ENCODE assay signal across 9 cellular contexts in genomic region chr1:230643887-230644286, GRCh38. TPM values are rescaled to one million over a fixed set of nuclear protein-coding genes. Genes with fewer than 3 reads are reported as not detected.
A peak's percentile ranks its signal among the peaks of the same experiment; 100 is the strongest.
DNase-seq lines count a peak whose midpoint lies in the region; ATAC-seq, FAIRE-seq and TF ChIP-seq lines count a peak whose summit lies in the region.
"Had no signal": no experiment of that assay in that cellular context is flagged by ENCODE, and none has a peak within 500 bp of the region (broad histone marks: within the 10 kb centered on the region; RNA-seq: fewer than 3 reads in every experiment).

No MANE protein-coding gene starts in this region.

- BruUV-seq in HepG2 (replicated peaks; lab: Mats Ljungman, UMichigan) = no TSS peak

- intact Hi-C loops in HepG2 (cut with micrococcal nuclease; ENCODE audit: unreplicated experiment) = loop anchor here (2.0 to 5.0 kb wide), 2 partner anchors 59 to 333 kb away; partner anchors contain the start of genes ARV1 and TTC13
- intact Hi-C loops in right lobe of liver (cut with DNase I) = loop anchor here in 1 of 2 donors (10.0 kb wide), 1 partner anchor 61 kb away; no protein-coding TSS in a partner anchor
- intact Hi-C loops in upper lobe of right lung (cut with DNase I) = no loop called here
- intact Hi-C loops in pancreas (cut with DNase I) = loop anchor here in 1 of 3 donors (5.0 kb wide), 1 partner anchor 128 kb away; no protein-coding TSS in a partner anchor

- H3K27ac ChIP-seq in HepG2 (ENCODE audit: extremely low read length, insufficient read depth, low read length) (no peak overlapping the region), right lobe of liver (no peak overlapping the region), hepatocyte (peak overlapping the region; percentile 94), upper lobe of right lung (no peak overlapping the region), pancreas (no peak overlapping the region)

- 53% methylated on average over 4 of the region's 4 CpGs for WGBS in HepG2 (ENCODE audit: low lambda C conversion rate)
- 46% methylated on average over 4 of the region's 4 CpGs for WGBS in right lobe of liver (ENCODE audit: insufficient coverage, low coverage, low lambda C conversion rate, missing lambda C conversion rate)
- WGBS in hepatocyte (ENCODE audit: low lambda C conversion rate, missing lambda C conversion rate) = 65% methylated on average over 4 of the region's 4 CpGs
- WGBS in pancreas, 2 donors = 43 to 60% methylated on average over 4 of the region's 4 CpGs

- peaks cover 48% of the 10 kb centered on the region for H3K4me1 Mint-ChIP-seq in T-helper 17 cell

- H3K9me3 ChIP-seq in HepG2 (ENCODE audit: low read length) = no peaks in the 10 kb centered on the region
- no peaks in the 10 kb centered on the region for H3K9me3 ChIP-seq in right lobe of liver
- H3K9me3 ChIP-seq in T-helper 17 cell (ENCODE audit: control insufficient read depth, low read length, poor library complexity, severe bottlenecking) = no peaks in the 10 kb centered on the region
- H3K9me3 ChIP-seq in hepatocyte (ENCODE audit: low read depth) = no peaks in the 10 kb centered on the region
- no peaks in the 10 kb centered on the region for H3K9me3 ChIP-seq in upper lobe of right lung
- no peaks in the 10 kb centered on the region for H3K9me3 ChIP-seq in pancreas

- H3K79me2 ChIP-seq in HepG2 (ENCODE audit: insufficient read depth, low read length) (peaks cover 63% of the 10 kb centered on the region), hepatocyte (peaks cover 60% of the 10 kb centered on the region)

- H3K4me2 ChIP-seq in HepG2 (ENCODE audit: low read depth, low read length) (peak overlapping the region; percentile 79), hepatocyte (peak overlapping the region; percentile 82)

- H3K27me3 ChIP-seq in HepG2 (ENCODE audit: control insufficient read depth in 1 of 2, insufficient read depth in 2 of 2, low read length in 2 of 2) (no peaks in the 10 kb centered on the region; a peak in 1 of 5 replicates), right lobe of liver (no peaks in the 10 kb centered on the region), hepatocyte (no peaks in the 10 kb centered on the region), upper lobe of right lung (no peaks in the 10 kb centered on the region), pancreas (no peaks in the 10 kb centered on the region)

- FAIRE-seq in HepG2 (lab: Jason Lieb, UNC) (no peak), pancreas (lab: Jason Lieb, UNC) (no peak)

- TF ChIP-seq CTCF in HepG2 (CRISPR knock-in tag; IDR thresholded peaks at IDR 0.05) (no peak), right lobe of liver (IDR thresholded peaks at IDR 0.05) (no peak), hepatocyte (IDR thresholded peaks at IDR 0.05; ENCODE audit: poor library complexity) (no peak), upper lobe of right lung (IDR thresholded peaks at IDR 0.05) (no peak), pancreas (IDR thresholded peaks at IDR 0.05) (no peak)

- CTCF ChIA-PET in HepG2 (lab: Yijun Ruan, JAX; ENCODE audit: low intra/inter-chr PET ratio, low total read pairs) = no interaction called here

- H2AFZ ChIP-seq in HepG2 (ENCODE audit: low read length) = no peak overlapping the region
- no peak overlapping the region for H2AFZ ChIP-seq in hepatocyte

- TF ChIP-seq EP300 in HepG2 (IDR thresholded peaks at IDR 0.05; ENCODE audit: low read depth in 2 of 2, low read length in 2 of 2) (no peak), HepG2 (CRISPR knock-in tag; IDR thresholded peaks at IDR 0.05; ENCODE audit: borderline replicate concordance) (no peak)

- no peaks in the 10 kb centered on the region for H3K9me2 ChIP-seq in hepatocyte (replicated peaks; ENCODE audit: insufficient read depth)

- peak overlapping the region; percentile 21 to 96 (median 85); a peak in 5 of 6 replicates for H3K4me3 ChIP-seq in HepG2 (replicated peaks in 1 of 3; ENCODE audit: insufficient read depth in 1 of 3, low read depth in 2 of 3, low read length in 3 of 3)
- H3K4me3 ChIP-seq in right lobe of liver = no peak overlapping the region
- H3K4me3 ChIP-seq in hepatocyte = peak overlapping the region; percentile 21
- H3K4me3 ChIP-seq in upper lobe of right lung = peak overlapping the region; percentile 78
- peak overlapping the region in 1 of 4 donors; percentile 66 for H3K4me3 ChIP-seq in pancreas

- TF ChIP-seq RAD21 in HepG2 (CRISPR knock-in tag; IDR thresholded peaks at IDR 0.05) = no peak

- peak overlapping the region; percentile 91 for H3K27ac Mint-ChIP-seq in T-helper 17 cell

- peaks cover 16% of the 10 kb centered on the region for H3K27me3 Mint-ChIP-seq in T-helper 17 cell

- peaks cover 15% of the 10 kb centered on the region for H3K36me3 Mint-ChIP-seq in T-helper 17 cell (ENCODE audit: low read depth)

- H3K4me3 Mint-ChIP-seq in T-helper 17 cell = peak overlapping the region; percentile 97

- no peak for TF ChIP-seq POLR2A in HepG2 (IDR thresholded peaks at IDR 0.05; ENCODE audit: insufficient read depth in 1 of 2, low read depth in 2 of 2, low read length in 2 of 2)
- no peak for TF ChIP-seq POLR2A in right lobe of liver (IDR thresholded peaks at IDR 0.05)

- H4K20me1 ChIP-seq in HepG2 (ENCODE audit: insufficient read depth, low read length) (peaks cover 12% of the 10 kb centered on the region; the same call in 1 of the 2 replicates), hepatocyte (ENCODE audit: insufficient read depth, poor library complexity, severe bottlenecking) (peaks cover 7% of the 10 kb centered on the region)

- peak overlapping the region; percentile 84; the same call in 1 of the 2 replicates for H3K9ac ChIP-seq in HepG2 (ENCODE audit: insufficient read depth, low read depth, low read length)

- H3K4me1 ChIP-seq in HepG2 (ENCODE audit: insufficient read depth, low read length) = peaks cover 63% of the 10 kb centered on the region
- H3K4me1 ChIP-seq in right lobe of liver = peaks cover 0 to 40% (median 14%) of the 10 kb centered on the region in 4 donors
- peaks cover 9% of the 10 kb centered on the region for H3K4me1 ChIP-seq in hepatocyte (ENCODE audit: insufficient read depth)
- peaks cover 19% of the 10 kb centered on the region for H3K4me1 ChIP-seq in upper lobe of right lung
- H3K4me1 ChIP-seq in pancreas = peaks cover 5 to 18% (median 7%) of the 10 kb centered on the region in 3 donors

- DNase-seq in HepG2 (ENCODE audit: low spot score) = no peak
- DNase-seq in right lobe of liver = no peak
- DNase-seq in T-helper 17 cell = no peak
- peak; percentile 24 for DNase-seq in hepatocyte (ENCODE audit: low spot score)
- DNase-seq in upper lobe of right lung = no peak
- no peak for DNase-seq in activated gamma-delta T cell (lab: John Stamatoyannopoulos, UW)
- no peak for DNase-seq in D341Med (ENCODE audit: low spot score)
- no peak for DNase-seq in pancreas
- DNase-seq: GDM1 had no signal

- no peak for ATAC-seq in HepG2
- ATAC-seq in right lobe of liver = no peak
- ATAC-seq in T-helper 17 cell = no peak
- ATAC-seq in upper lobe of right lung = no peak
- no peak for ATAC-seq in pancreas

- POLR2A ChIA-PET in HepG2 (lab: Yijun Ruan, JAX) = interaction anchor here (6.6 kb wide), 1 partner anchor 68 kb away, joined by 84 read pairs; the partner anchor contains the start of gene AGT

- H3K36me3 ChIP-seq in HepG2 (replicated peaks in 1 of 2; ENCODE audit: control insufficient read depth in 1 of 2, insufficient read depth in 2 of 2, low read length in 2 of 2) (peaks cover 0 to 18% of the 10 kb centered on the region in 2 experiments; a peak in 2 of 5 replicates), right lobe of liver (no peaks in the 10 kb centered on the region), hepatocyte (replicated peaks; ENCODE audit: insufficient read depth, low read depth) (no peaks in the 10 kb centered on the region), upper lobe of right lung (no peaks in the 10 kb centered on the region), pancreas (no peaks in the 10 kb centered on the region)

- in situ Hi-C loops in HepG2 (cut with HindIII; ENCODE audit: extremely low pct_ligation_motif_present, low pct_unique_long_range_greater_than_20kb) = loop anchor here (5.0 to 25.0 kb wide), 2 partner anchors 58 to 568 kb away; no protein-coding TSS in a partner anchor

TF ChIP-seq in HepG2, 621 proteins besides CTCF, POLR2A, EP300 and RAD21 (continues in another document):
- no peak for TF ChIP-seq CHCHD3 (CRISPR knock-in tag; IDR thresholded peaks at IDR 0.05)
- no peak for TF ChIP-seq RARA (CRISPR knock-in tag; IDR thresholded peaks at IDR 0.05)
- no peak for TF ChIP-seq PAWR (CRISPR knock-in tag; IDR thresholded peaks at IDR 0.05; ENCODE audit: borderline replicate concordance)
- TF ChIP-seq SP2 (CRISPR knock-in tag; IDR thresholded peaks at IDR 0.05) = no peak
- TF ChIP-seq MZF1 (CRISPR knock-in tag; IDR thresholded peaks at IDR 0.05; ENCODE audit: borderline replicate concordance) = no peak

RNA-seq across cellular contexts. Expression of gene COG2, which starts 1.6 kb away (rescaled TPM):
- 36.3 and 51.3 TPM in 2 replicates for total RNA-seq in HepG2 (2016; rRNA removed; fragmentation: Illumina TruSeq; extraction: Trizol)
- 9.3 and 9.7 TPM in 2 replicates for total RNA-seq in HepG2 (2016; cell fraction: cytosol; rRNA removed; fragmentation: Illumina TruSeq; extraction: Trizol; ENCODE audit: low read depth)
- total RNA-seq in HepG2 (2016; cell fraction: insoluble cytoplasmic fraction; rRNA removed; fragmentation: Illumina TruSeq; extraction: Trizol) = 36.8 and 53.0 TPM in 2 replicates
- total RNA-seq in HepG2 (2016; cell fraction: membrane; rRNA removed; fragmentation: Illumina TruSeq; extraction: Trizol) = 14.3 and 14.7 TPM in 2 replicates
- total RNA-seq in HepG2 (2016; cell fraction: nucleus; rRNA removed; fragmentation: Illumina TruSeq; extraction: Trizol) = 27.7 and 28.8 TPM in 2 replicates
- polyA plus RNA-seq in HepG2 (2011; rRNA removed) = 16.0 and 16.8 TPM in 2 replicates
- polyA plus RNA-seq in HepG2 (2011; cell fraction: cytosol; rRNA removed) = 9.1 and 13.0 TPM in 2 replicates
- polyA plus RNA-seq in HepG2 (2011; cell fraction: nucleus; rRNA removed) = 19.2 and 23.7 TPM in 2 replicates
- 18.8 and 23.0 TPM in 2 replicates for polyA plus RNA-seq in HepG2 (2012)
- 2.2 and 2.3 TPM in 2 replicates for polyA plus RNA-seq in HepG2 (2016; cell fraction: cytosol; fragmentation: Illumina TruSeq; extraction: Trizol; ENCODE audit: low read depth)
- polyA plus RNA-seq in HepG2 (2016; cell fraction: insoluble cytoplasmic fraction; fragmentation: Illumina TruSeq; extraction: Trizol; ENCODE audit: low read depth) = 38.6 and 41.2 TPM in 2 replicates
- 5.1 and 5.8 TPM in 2 replicates for polyA plus RNA-seq in HepG2 (2016; cell fraction: membrane; fragmentation: Illumina TruSeq; extraction: Trizol; ENCODE audit: low read depth)
- polyA plus RNA-seq in HepG2 (2016; cell fraction: nucleus; fragmentation: Illumina TruSeq; extraction: Trizol; ENCODE audit: insufficient read depth, low read depth) = 33.5 and 36.2 TPM in 2 replicates
- polyA minus RNA-seq in HepG2 (2011; rRNA and poly(A)+ RNA removed; ENCODE audit: low replicate concordance) = 12.7 and 22.2 TPM in 2 replicates
- polyA minus RNA-seq in HepG2 (2011; cell fraction: cytosol; rRNA and poly(A)+ RNA removed) = 15.1 and 16.5 TPM in 2 replicates
- 34.5 and 52.2 TPM in 2 replicates for polyA minus RNA-seq in HepG2 (2011; cell fraction: nucleus; rRNA and poly(A)+ RNA removed)
- total RNA-seq in right lobe of liver = 10 to 100 TPM in 4 of 6 experiments, 1 to 10 TPM in 2; 9.0 to 18.7 (median 13.0) TPM
- 10 to 100 TPM; 20.6 to 22.7 TPM for total RNA-seq in T-helper 17 cell
- total RNA-seq in hepatocyte = 39.9 and 46.2 TPM in 2 replicates
- 23.7 and 25.3 TPM in 2 replicates for polyA plus RNA-seq in hepatocyte
- total RNA-seq in upper lobe of right lung = 26.7 TPM
- 10 to 100 TPM; 12.7 to 17.1 (median 16.0) TPM for total RNA-seq in pancreas
- 10 to 100 TPM in 1 of 2 donors, 1 to 10 TPM in 1; 6.5 to 12.7 TPM for polyA plus RNA-seq in pancreas

Comparison
In these comparisons a context has a peak if more than half of its experiments do, and no peak if none do; other contexts are left out.
1. H3K4me3 ChIP-seq: peak in HepG2 (3 of 3), hepatocyte (single experiment) and upper lobe of right lung (single experiment); none in right lobe of liver (0 of 3).